ENCODE assay signal across 8 cellular contexts in genomic region chr5:91378683-91379601, GRCh38. TPM values are rescaled to one million over a fixed set of nuclear protein-coding genes. Genes with fewer than 3 reads are reported as not detected.
A peak's percentile ranks its signal among the peaks of the same experiment; 100 is the strongest.
DNase-seq lines count a peak whose midpoint lies in the region; ATAC-seq, FAIRE-seq and TF ChIP-seq lines count a peak whose summit lies in the region.

No MANE protein-coding gene starts in this region.

- H3K4ac ChIP-seq in mesendoderm (ENCODE audit: low read depth, low read length): no peak overlapping the region

- intact Hi-C loops in GM12878 (cut with micrococcal nuclease; ENCODE audit: unreplicated experiment): no loop called here
- intact Hi-C loops in posterior cingulate gyrus (cut with DNase I): no loop called here

- DNase-seq in AG09309 (ENCODE audit: low read depth) (no peak), GM12878 (ENCODE audit: low read depth, low spot score) (no peak), mesendoderm (peak; percentile 13), GM19238 (ENCODE audit: insufficient read length, low spot score) (no peak), posterior cingulate gyrus (no peak)

- no peak for TF ChIP-seq CTCF in AG09309 (IDR thresholded peaks at IDR 0.05; ENCODE audit: control insufficient read depth, insufficient read depth, low read depth, low read length, missing control alignments)
- TF ChIP-seq CTCF in GM12878 (IDR thresholded peaks at IDR 0.05 in 2 of 3, conservative IDR thresholded peaks at IDR 0.05 in 1 of 3; ENCODE audit: control insufficient read depth in 2 of 3, extremely low read depth in 1 of 3, insufficient read depth in 1 of 3, low read depth in 3 of 3, low read length in 3 of 3): no peak

- no peaks in the 10 kb centered on the region for H3K27me3 ChIP-seq in HUES48 (ENCODE audit: control insufficient read depth, insufficient read depth, low read length)
- H3K27me3 ChIP-seq in GM12878 (replicated peaks in 1 of 2; ENCODE audit: control insufficient read depth in 2 of 2, insufficient read depth in 2 of 2, low read length in 1 of 2): no peaks in the 10 kb centered on the region
- no peaks in the 10 kb centered on the region for H3K27me3 ChIP-seq in mesendoderm (ENCODE audit: insufficient read depth, low read length, poor library complexity)

- H3K79me1 ChIP-seq in mesendoderm (ENCODE audit: low read length): no peaks in the 10 kb centered on the region

- H2BK120ac ChIP-seq in mesendoderm (ENCODE audit: low read depth, low read length): no peak overlapping the region

- no peaks in the 10 kb centered on the region for H4K20me1 ChIP-seq in GM12878 (ENCODE audit: control insufficient read depth, insufficient read depth)

- H3K4me2 ChIP-seq in GM12878 (ENCODE audit: control insufficient read depth, insufficient read depth): peak overlapping the region; percentile 74
- H3K4me2 ChIP-seq in mesendoderm (ENCODE audit: low read length): no peak overlapping the region

- H2BK15ac ChIP-seq in mesendoderm (replicated peaks; ENCODE audit: low read depth): no peak overlapping the region

- ATAC-seq in GM12878 (no peak), GM19455 (IDR thresholded peaks at IDR 0.05; ENCODE audit: unreplicated experiment) (no peak), GM18498 (IDR thresholded peaks at IDR 0.05; ENCODE audit: unreplicated experiment) (no peak)

- POLR2A ChIA-PET in GM12878 (lab: Charles Lee): interaction anchor here (0.6 to 2.1 kb wide), 5 partner anchors 9 to 249 kb away, joined by 3 to 10 read pairs (median 4); no protein-coding TSS in a partner anchor

- BruUV-seq in GM12878 (replicated peaks; lab: Mats Ljungman, UMichigan): no TSS peak

- H3K9me3 ChIP-seq in HUES48 (ENCODE audit: control insufficient read depth, insufficient read depth, low read length) (no peaks in the 10 kb centered on the region), GM12878 (replicated peaks; ENCODE audit: control insufficient read depth, insufficient read depth, low read length) (no peaks in the 10 kb centered on the region)

- peaks cover 47% of the 10 kb centered on the region for H3K36me3 ChIP-seq in HUES48 (ENCODE audit: control insufficient read depth, insufficient read depth, low read length)
- H3K36me3 ChIP-seq in GM12878 (ENCODE audit: control insufficient read depth in 2 of 2, insufficient read depth in 2 of 2, low read length in 1 of 2): peaks cover 0 to 10% of the 10 kb centered on the region in 2 experiments; a peak in 2 of 4 replicates
- no peaks in the 10 kb centered on the region for H3K36me3 ChIP-seq in mesendoderm (ENCODE audit: control insufficient read depth, insufficient read depth, low read length)

- no peak overlapping the region for H3K56ac ChIP-seq in mesendoderm (ENCODE audit: low read length)

- no peak overlapping the region for H2BK5ac ChIP-seq in mesendoderm (ENCODE audit: low read length)

- H3K4me1 ChIP-seq in HUES48 (ENCODE audit: control insufficient read depth, insufficient read depth, low read length) (peaks cover 12% of the 10 kb centered on the region), GM12878 (ENCODE audit: control insufficient read depth, insufficient read depth, low read length) (0 out of 2 replicates have a peak, but pooled peaks cover under 1% of the 10 kb centered on the region), mesendoderm (ENCODE audit: control insufficient read depth, low read depth, low read length) (no peaks in the 10 kb centered on the region)

- TF ChIP-seq POLR2A in GM12878 (IDR thresholded peaks at IDR 0.05; ENCODE audit: low read depth, low read length): no peak

- H3K79me2 ChIP-seq in GM12878 (ENCODE audit: control insufficient read depth, insufficient read depth, low read length) (peaks cover 46% of the 10 kb centered on the region), mesendoderm (ENCODE audit: control insufficient read depth, insufficient read depth, low read length) (peaks cover 2% of the 10 kb centered on the region)

- CTCF ChIA-PET in GM12878 (lab: Yijun Ruan, JAX): interaction anchor here (0.6 to 2.2 kb wide), 10 partner anchors 8 to 513 kb away, joined by 3 to 13 read pairs (median 4); no protein-coding TSS in a partner anchor

- SMC1A ChIA-PET in GM12878 (lab: Charles Lee; ENCODE audit: uncharacterized antibody, unreplicated experiment): interaction anchor here (1.0 to 1.3 kb wide), 7 partner anchors 8 to 190 kb away, joined by 3 to 8 read pairs (median 5); no protein-coding TSS in a partner anchor

- in situ Hi-C loops in GM12878 (cut with MboI): no loop called here

- peak overlapping the region; percentile 99 for H3K9ac ChIP-seq in HUES48 (ENCODE audit: low read depth, low read length)
- H3K9ac ChIP-seq in GM12878 (ENCODE audit: control insufficient read depth, insufficient read depth, low read length): peak overlapping the region; percentile 100
- no peak overlapping the region for H3K9ac ChIP-seq in mesendoderm (ENCODE audit: low read length)

- no peak for FAIRE-seq in GM12878 (lab: Jason Lieb, UNC)

- H3K4me3 ChIP-seq in AG09309 (ENCODE audit: control insufficient read depth, low read depth, low read length) (peak overlapping the region; percentile 59), HUES48 (ENCODE audit: low read depth, low read length) (peak overlapping the region; percentile 83), GM12878 (peak overlapping the region; percentile 67), mesendoderm (ENCODE audit: low read length) (no peak overlapping the region)

- H3K18ac ChIP-seq in mesendoderm (ENCODE audit: low read length): no peak overlapping the region

- RAD21 ChIA-PET in GM12878 (lab: Charles Lee; ENCODE audit: unreplicated experiment): interaction anchor here (0.6 to 1.7 kb wide), 5 partner anchors 39 to 441 kb away, joined by 3 to 7 read pairs (median 3); no protein-coding TSS in a partner anchor

- H4K8ac ChIP-seq in mesendoderm (ENCODE audit: low read depth, low read length): no peak overlapping the region

- TF ChIP-seq RAD21 in GM12878 (IDR thresholded peaks at IDR 0.05; ENCODE audit: insufficient read depth, low read depth, low read length): no peak

- 45% methylated on average over 11 of the region's 11 CpGs for WGBS in GM12878 (ENCODE audit: insufficient coverage, insufficient replicate concordance, low lambda C conversion rate, missing lambda C conversion rate)
- WGBS in mesendoderm (ENCODE audit: extremely low coverage, insufficient coverage, low lambda C conversion rate): no CpG with 5 or more reads among the region's 11 CpGs

- H3K27ac ChIP-seq in HUES48 (ENCODE audit: low read depth, low read length) (peak overlapping the region; percentile 99), GM12878 (ENCODE audit: control insufficient read depth, insufficient read depth) (peak overlapping the region; percentile 100), mesendoderm (ENCODE audit: low read depth, low read length) (no peak overlapping the region)

- no peak overlapping the region for H3K23ac ChIP-seq in mesendoderm (ENCODE audit: low read length)

- H4K5ac ChIP-seq in mesendoderm (ENCODE audit: low read length): no peak overlapping the region

- no peak overlapping the region for H2AFZ ChIP-seq in GM12878 (ENCODE audit: control insufficient read depth, low read depth, low read length)

- TF ChIP-seq EP300 in GM12878 (IDR thresholded peaks at IDR 0.05; ENCODE audit: borderline replicate concordance in 1 of 2, control insufficient read depth in 1 of 2, low read depth in 2 of 2, low read length in 2 of 2): no peak

- no peak overlapping the region for H2AK5ac ChIP-seq in mesendoderm (ENCODE audit: low read length)

TF ChIP-seq in GM12878, 131 proteins besides CTCF, POLR2A, EP300 and RAD21 (continues in another document):
- TF ChIP-seq, protein P1, sequence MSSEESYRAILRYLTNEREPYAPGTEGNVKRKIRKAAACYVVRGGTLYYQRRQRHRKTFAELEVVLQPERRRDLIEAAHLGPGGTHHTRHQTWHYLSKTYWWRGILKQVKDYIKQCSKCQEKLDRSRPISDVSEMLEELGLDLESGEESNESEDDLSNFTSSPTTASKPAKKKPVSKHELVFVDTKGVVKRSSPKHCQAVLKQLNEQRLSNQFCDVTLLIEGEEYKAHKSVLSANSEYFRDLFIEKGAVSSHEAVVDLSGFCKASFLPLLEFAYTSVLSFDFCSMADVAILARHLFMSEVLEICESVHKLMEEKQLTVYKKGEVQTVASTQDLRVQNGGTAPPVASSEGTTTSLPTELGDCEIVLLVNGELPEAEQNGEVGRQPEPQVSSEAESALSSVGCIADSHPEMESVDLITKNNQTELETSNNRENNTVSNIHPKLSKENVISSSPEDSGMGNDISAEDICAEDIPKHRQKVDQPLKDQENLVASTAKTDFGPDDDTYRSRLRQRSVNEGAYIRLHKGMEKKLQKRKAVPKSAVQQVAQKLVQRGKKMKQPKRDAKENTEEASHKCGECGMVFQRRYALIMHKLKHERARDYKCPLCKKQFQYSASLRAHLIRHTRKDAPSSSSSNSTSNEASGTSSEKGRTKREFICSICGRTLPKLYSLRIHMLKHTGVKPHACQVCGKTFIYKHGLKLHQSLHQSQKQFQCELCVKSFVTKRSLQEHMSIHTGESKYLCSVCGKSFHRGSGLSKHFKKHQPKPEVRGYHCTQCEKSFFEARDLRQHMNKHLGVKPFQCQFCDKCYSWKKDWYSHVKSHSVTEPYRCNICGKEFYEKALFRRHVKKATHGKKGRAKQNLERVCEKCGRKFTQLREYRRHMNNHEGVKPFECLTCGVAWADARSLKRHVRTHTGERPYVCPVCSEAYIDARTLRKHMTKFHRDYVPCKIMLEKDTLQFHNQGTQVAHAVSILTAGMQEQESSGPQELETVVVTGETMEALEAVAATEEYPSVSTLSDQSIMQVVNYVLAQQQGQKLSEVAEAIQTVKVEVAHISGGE (CRISPR knock-in tag; IDR thresholded peaks at IDR 0.05): no peak
- TF ChIP-seq NR2F1 (conservative IDR thresholded peaks at IDR 0.05): no peak
- TF ChIP-seq EZH2 (IDR thresholded peaks at IDR 0.05; ENCODE audit: borderline replicate concordance, control insufficient read depth, low read depth, low read length): no peak

RNA-seq across cellular contexts. Expression of gene ARRDC3, which starts 4.2 kb away (rescaled TPM):
- 42.9 and 46.5 TPM in 2 replicates for total RNA-seq in GM12878 (2013; cell fraction: nucleolus; rRNA removed)
- total RNA-seq in GM12878 (2014; rRNA removed) (10.1 and 10.7 TPM in 2 replicates), GM12878 (2014; rRNA removed; fragmentation: Illumina TruSeq; extraction: Trizol) (9.2 and 10.3 TPM in 2 replicates), GM12878 (2021) (7.7 and 8.0 TPM in 2 replicates)
- 15.3 TPM for polyA plus RNA-seq in GM12878 (2011; ENCODE audit: low read depth)
- polyA plus RNA-seq in GM12878 (2011; rRNA removed) (9.4 and 15.5 TPM in 2 replicates), GM12878 (2014; fragmentation: Illumina TruSeq; extraction: Trizol) (4.3 and 6.1 TPM in 2 replicates), GM12878 (2014; fragmentation: Nextera tagmentation; extraction: Ambion mirVana) (1 to 10 TPM; 2.3 to 7.0 TPM), GM12878 (2014; rRNA removed) (3.6 and 4.0 TPM in 2 replicates), GM12878 (2016; fragmentation: Nextera tagmentation; extraction: Ambion mirVana) (10 to 100 TPM; 12.5 to 14.0 TPM)
- 3.9 and 4.8 TPM in 2 replicates for polyA plus RNA-seq in GM12878 (2011; cell fraction: cytosol; rRNA removed)
- polyA plus RNA-seq in GM12878 (2011; cell fraction: nucleus; rRNA removed): 8.8 and 10.4 TPM in 2 replicates
- 17.9 and 19.4 TPM in 2 replicates for polyA plus RNA-seq in GM12878 (2012)
- polyA minus RNA-seq in GM12878 (2011; rRNA and poly(A)+ RNA removed): 27.3 and 33.1 TPM in 2 replicates
- 12.4 and 13.0 TPM in 2 replicates for polyA minus RNA-seq in GM12878 (2011; cell fraction: cytosol; rRNA and poly(A)+ RNA removed)
- polyA minus RNA-seq in GM12878 (2011; cell fraction: nucleus; rRNA and poly(A)+ RNA removed): 25.0 and 34.7 TPM in 2 replicates
- polyA plus RNA-seq in mesendoderm (2013, experiment 1 of 2): 3.7 TPM
- 3.6 TPM for polyA plus RNA-seq in mesendoderm (2013, experiment 2 of 2)
